Comparison of ENCODE assay signal across 8 cellular contexts in genomic region chr10:72260588-72261322, GRCh38. TPM values are rescaled to one million over a fixed set of nuclear protein-coding genes. Genes with fewer than 3 reads are reported as not detected.
DNase-seq lines count a peak whose midpoint lies in the region; ATAC-seq and TF ChIP-seq lines count a peak whose summit lies in the region.

No MANE protein-coding gene starts in this region.

- peaks cover 51% of the 10 kb centered on the region for H3K4me1 Mint-ChIP-seq in endodermal cell

- peak; percentile 51 for TF ChIP-seq CTCF in endodermal cell (conservative IDR thresholded peaks at IDR 0.05)

- ATAC-seq in GM19025 (IDR thresholded peaks at IDR 0.05; ENCODE audit: low read depth, unreplicated experiment) (peak; percentile 69), HG03175 (IDR thresholded peaks at IDR 0.05; ENCODE audit: unreplicated experiment) (peak; percentile 57)

- H3K9me3 ChIP-seq in endodermal cell (ENCODE audit: control insufficient read depth, low read length) (no peaks in the 10 kb centered on the region), mesodermal cell (ENCODE audit: control insufficient read depth, low read length) (no peaks in the 10 kb centered on the region)

- peak overlapping the region; percentile 75 for H3K4me3 ChIP-seq in endodermal cell (ENCODE audit: low read length)
- peak overlapping the region; percentile 38 for H3K4me3 ChIP-seq in mesodermal cell (ENCODE audit: extremely low read depth, insufficient read depth, low read length, poor library complexity, severe bottlenecking)

- H3K36me3 Mint-ChIP-seq in endodermal cell (ENCODE audit: low read depth) = no peaks in the 10 kb centered on the region

- DNase-seq in AG08396 (ENCODE audit: low spot score) (peak; percentile 87), NCI-H82 (lab: John Stamatoyannopoulos, UW) (peak; percentile 92), endodermal cell (peak; percentile 99)
- peak; percentile 84 to 92 (median 86) for DNase-seq in activated CD8-positive, alpha-beta memory T cell treated with anti-CD3 and anti-CD28 coated beads for 48 hours (ENCODE audit: low read depth in 2 of 3, low spot score in 2 of 3)
- peak; percentile 54 to 71 for DNase-seq in stimulated activated CD8-positive, alpha-beta memory T cell treated with anti-CD3 and anti-CD28 coated beads, Interleukin-2, amount 100 ng/mL, for 1 hour (ENCODE audit: low read depth in 2 of 2)

- peak overlapping the region; percentile 86 for H3K9ac ChIP-seq in endodermal cell (ENCODE audit: extremely low read depth, low read length, poor library complexity, severe bottlenecking)

- peak overlapping the region; percentile 66 for H3K4me3 Mint-ChIP-seq in endodermal cell

- H3K27me3 ChIP-seq in endodermal cell (ENCODE audit: control insufficient read depth, insufficient read depth, low read length, poor library complexity, severe bottlenecking) = no peaks in the 10 kb centered on the region

- WGBS in endodermal cell (ENCODE audit: insufficient coverage in 1 of 2, insufficient read length in 1 of 2), 2 experiments = 5 to 6% methylated on average over 7 to 37 of the region's 38 CpGs
- 0 to 2% methylated on average over 12 to 16 of the region's 38 CpGs for WGBS in mesodermal cell (ENCODE audit: insufficient coverage in 2 of 2), 2 experiments

- no peaks in the 10 kb centered on the region for H3K9me3 Mint-ChIP-seq in endodermal cell

- H3K4me1 ChIP-seq in endodermal cell (ENCODE audit: control insufficient read depth, insufficient read depth, low read length) (peaks cover 14% of the 10 kb centered on the region), mesodermal cell (ENCODE audit: control insufficient read depth, insufficient read depth, low read length, poor library complexity, severe bottlenecking) (peaks cover 24% of the 10 kb centered on the region)

- H3K27ac Mint-ChIP-seq in endodermal cell = peak overlapping the region; percentile 97

- H3K36me3 ChIP-seq in endodermal cell (ENCODE audit: control insufficient read depth, insufficient read depth, low read length) (no peaks in the 10 kb centered on the region), mesodermal cell (ENCODE audit: control insufficient read depth, insufficient read depth, low read length) (no peaks in the 10 kb centered on the region)

- H3K27ac ChIP-seq in endodermal cell (ENCODE audit: low read depth, low read length) (peak overlapping the region; percentile 88), mesodermal cell (ENCODE audit: low read depth, low read length, severe bottlenecking) (peak overlapping the region; percentile 98)

- H3K27me3 Mint-ChIP-seq in endodermal cell (ENCODE audit: insufficient read depth) = no peaks in the 10 kb centered on the region

RNA-seq across cellular contexts. Expression of gene DDIT4, which starts 13.0 kb away (rescaled TPM):
- 10 to 100 TPM; 20.5 to 30.2 TPM for total RNA-seq in endodermal cell
- polyA plus RNA-seq in endodermal cell (2013, experiment 1 of 2) = 178 TPM
- polyA plus RNA-seq in endodermal cell (2013, experiment 2 of 2) = 119 TPM
- polyA plus RNA-seq in mesodermal cell (2013, experiment 1 of 2) = 56.3 TPM
- 59.6 TPM for polyA plus RNA-seq in mesodermal cell (2013, experiment 2 of 2)

RNA-seq across cellular contexts. Expression of gene ASCC1, which starts 44.7 kb away (rescaled TPM):
- 10 to 100 TPM; 29.2 to 34.0 TPM for total RNA-seq in endodermal cell
- 38.9 TPM for polyA plus RNA-seq in endodermal cell (2013, experiment 1 of 2)
- polyA plus RNA-seq in endodermal cell (2013, experiment 2 of 2) = 35.4 TPM
- polyA plus RNA-seq in mesodermal cell (2013, experiment 1 of 2) = 34.4 TPM
- 39.1 TPM for polyA plus RNA-seq in mesodermal cell (2013, experiment 2 of 2)

RNA-seq across cellular contexts. Expression of gene ANAPC16, which starts 44.9 kb away (rescaled TPM):
- total RNA-seq in endodermal cell = 10 to 100 TPM; 57.4 to 68.4 TPM
- 65.8 TPM for polyA plus RNA-seq in endodermal cell (2013, experiment 1 of 2)
- 69.7 TPM for polyA plus RNA-seq in endodermal cell (2013, experiment 2 of 2)
- 64.0 TPM for polyA plus RNA-seq in mesodermal cell (2013, experiment 1 of 2)
- 65.5 TPM for polyA plus RNA-seq in mesodermal cell (2013, experiment 2 of 2)

Comparison
In these comparisons a context has a peak if more than half of its experiments do, and no peak if none do; other contexts are left out.
1. Peak in every context shown above with its lines: DNase-seq, ATAC-seq, H3K4me3 ChIP-seq and H3K27ac ChIP-seq.